In the genomic region with DNA sequence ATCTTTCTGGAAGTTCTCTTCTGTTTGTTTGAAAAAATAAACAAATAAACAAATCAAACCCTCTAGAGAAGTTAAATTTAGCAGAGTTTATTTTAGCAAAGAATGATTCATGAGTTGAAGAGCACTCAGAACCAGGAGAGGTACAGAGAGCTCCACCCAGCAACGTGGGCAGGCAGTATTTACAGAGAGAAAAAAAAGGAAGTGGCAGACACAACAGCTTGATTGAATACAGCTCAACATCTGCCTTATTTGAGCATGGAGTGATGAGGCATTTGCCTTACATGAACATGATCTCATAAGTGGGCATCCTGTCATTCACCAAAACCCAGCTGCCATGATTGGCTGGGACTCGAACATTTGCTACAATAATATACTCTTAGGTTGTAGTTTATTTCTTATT, we compare ENCODE assay signal across 26 cellular contexts.
DNase-seq lines count a peak whose midpoint lies in the region; ATAC-seq, FAIRE-seq and TF ChIP-seq lines count a peak whose summit lies in the region.
"Had no signal": no experiment of that assay in that cellular context is flagged by ENCODE, and none has a peak within 500 bp of the region (broad histone marks: within the 10 kb centered on the region; RNA-seq: fewer than 3 reads in every experiment).

No MANE protein-coding gene starts in this region.

- no peak for FAIRE-seq in bronchial epithelial cell (lab: Jason Lieb, UNC)
- FAIRE-seq: pancreas had no signal

- H3K27me3 ChIP-seq in bronchial epithelial cell (ENCODE audit: control insufficient read depth, insufficient read depth, low read length) (no peaks in the 10 kb centered on the region), foreskin keratinocyte (no peaks in the 10 kb centered on the region)
- H3K27me3 ChIP-seq: colonic mucosa, heart right ventricle, pancreas, Peyer's patch, tibial artery had no signal

- TF ChIP-seq CTCF in bronchial epithelial cell (IDR thresholded peaks at IDR 0.05; ENCODE audit: insufficient read depth, low read length, severe bottlenecking): no peak
- no peak for TF ChIP-seq CTCF in foreskin keratinocyte (conservative IDR thresholded peaks at IDR 0.05)

- H3K36me3 ChIP-seq in bronchial epithelial cell (ENCODE audit: control insufficient read depth, insufficient read depth, low read length): no peaks in the 10 kb centered on the region
- H3K36me3 ChIP-seq: colonic mucosa, heart right ventricle, pancreas, Peyer's patch, tibial artery had no signal

- DNase-seq in DMS53 (lab: John Stamatoyannopoulos, UW): peak; percentile 72
- DNase-seq in NAMALWA (ENCODE audit: low spot score): peak; percentile 93
- DNase-seq in NCI-H345 treated with DMSO at 0.1 percent for 48 hours (lab: John Stamatoyannopoulos, UW; ENCODE audit: unreplicated experiment): peak; percentile 23
- DNase-seq in bronchial epithelial cell (ENCODE audit: low read depth): peak; percentile 5
- no peak for DNase-seq in GM19238 (ENCODE audit: insufficient read length, low spot score)
- DNase-seq in foreskin keratinocyte: no peak
- DNase-seq: ACHN; activated CD4-positive, alpha-beta T cell treated with anti-CD3 and anti-CD28 coated beads for 36 hours; activated CD8-positive, alpha-beta T cell treated with anti-CD3 and anti-CD28 coated beads, Interleukin-2, amount 10 ng/mL, durations not matched to agents 7 days and 5 days; colonic mucosa; DMS79 treated with DMSO at 0.1 percent for 48 hours; effector CD8-positive, alpha-beta T cell; erythroblast; foreskin fibroblast; heart right ventricle; NCI-H1694 treated with DMSO at 0.1 percent for 48 hours; NCI-H510A; pancreas; Peyer's patch; right cardiac atrium; stimulated activated CD4-positive, alpha-beta T cell treated with anti-CD3 and anti-CD28 coated beads, Interleukin-2, amount 100 ng/mL, for 24 hours; T-helper 17 cell; tibial artery had no signal

- H3K4me3 ChIP-seq in bronchial epithelial cell (ENCODE audit: low read depth, low read length): no peak overlapping the region
- H3K4me3 ChIP-seq: colonic mucosa, heart right ventricle, pancreas, Peyer's patch, tibial artery had no signal

- no peak for ATAC-seq in GM19467 (IDR thresholded peaks at IDR 0.05; ENCODE audit: unreplicated experiment)
- ATAC-seq in foreskin keratinocyte: no peak
- ATAC-seq: activated CD4-positive, alpha-beta T cell treated with anti-CD3 and anti-CD28 coated beads for 36 hours; activated CD8-positive, alpha-beta T cell treated with anti-CD3 and anti-CD28 coated beads, Interleukin-2, amount 10 ng/mL, durations not matched to agents 7 days and 5 days; activated naive CD4-positive, alpha-beta T cell treated with anti-CD3 and anti-CD28 coated beads, Interleukin-2, amount 50 U/mL, for 72 hours; heart right ventricle; pancreas; right cardiac atrium; T-helper 17 cell had no signal

- no peaks in the 10 kb centered on the region for H3K4me1 ChIP-seq in foreskin keratinocyte
- H3K4me1 ChIP-seq: colonic mucosa, heart right ventricle, pancreas, Peyer's patch, tibial artery had no signal

- no peak overlapping the region for H3K27ac ChIP-seq in foreskin keratinocyte
- H3K27ac ChIP-seq: colonic mucosa, heart right ventricle, KMS-11, pancreas, Peyer's patch, tibial artery had no signal

Comparison
In these comparisons a context has a peak if more than half of its experiments do, and no peak if none do; other contexts are left out.
1. DNase-seq: peak in DMS53 (single experiment), NAMALWA (single experiment), NCI-H345 treated with DMSO at 0.1 percent for 48 hours (single experiment) and bronchial epithelial cell (single experiment); none in GM19238 (single experiment) and foreskin keratinocyte (0 of 2).